1 cellular context compared by ENCODE assay signal in genomic region chr10:12067336-12067735, GRCh38.
TF ChIP-seq lines count a peak whose summit lies in the region.

No MANE protein-coding gene starts in this region.

TF ChIP-seq in endothelial cell of umbilical vein, 7 proteins besides CTCF, POLR2A, EP300 and RAD21:
- no peak for TF ChIP-seq JUN (IDR thresholded peaks at IDR 0.05; ENCODE audit: borderline replicate concordance, insufficient read depth, insufficient read length, low read depth)
- TF ChIP-seq MYC (IDR thresholded peaks at IDR 0.05; ENCODE audit: low read depth, low read length), result no peak
- TF ChIP-seq GATA2 (IDR thresholded peaks at IDR 0.05; ENCODE audit: insufficient read depth, insufficient read length, low read depth, low read length), result no peak
- no peak for TF ChIP-seq FOS (IDR thresholded peaks at IDR 0.05; ENCODE audit: borderline replicate concordance, insufficient read depth, low read length)
- TF ChIP-seq POLR2AphosphoS5 (IDR thresholded peaks at IDR 0.05; ENCODE audit: insufficient read depth, low read depth, low read length), result no peak
